In genomic region chr17:40350410-40351184, GRCh38 we compare ENCODE assay signal across 11 cellular contexts. TPM values are rescaled to one million over a fixed set of nuclear protein-coding genes. Genes with fewer than 3 reads are reported as not detected.
DNase-seq lines count a peak whose midpoint lies in the region; ATAC-seq and TF ChIP-seq lines count a peak whose summit lies in the region.
"Had no signal": no experiment of that assay in that cellular context is flagged by ENCODE, and none has a peak within 500 bp of the region (broad histone marks: within the 10 kb centered on the region; RNA-seq: fewer than 3 reads in every experiment).

No MANE protein-coding gene starts in this region.

- peaks cover 93% of the 10 kb centered on the region for H3K4me1 Mint-ChIP-seq in GM23338
- H3K4me1 Mint-ChIP-seq in nephron progenitor cell = peaks cover 96% of the 10 kb centered on the region
- peaks cover 48% of the 10 kb centered on the region for H3K4me1 Mint-ChIP-seq in activated T-cell treated with anti-CD3 and anti-CD28 coated beads, Interleukin-2, amount 50 U/mL, for 4 hours (ENCODE audit: low read depth)

- DNase-seq in GM23338 (ENCODE audit: low spot score) (peak; percentile 72), NCI-H2227 treated with DMSO at 0.1 percent for 48 hours (lab: John Stamatoyannopoulos, UW) (peak; percentile 94), nephron progenitor cell (peak; percentile 94), mucosa of gallbladder (ENCODE audit: low spot score) (no peak), iPS-NIHi11 (ENCODE audit: low spot score) (no peak)
- no peak for DNase-seq in effector memory CD4-positive, alpha-beta T cell
- DNase-seq in activated T-cell treated with anti-CD3 and anti-CD28 coated beads, Interleukin-2, amount 50 U/mL, for 4 hours = no peak
- DNase-seq: DMS153 had no signal

- H3K27ac ChIP-seq in GM23338 (ENCODE audit: low read depth) = no peak overlapping the region
- peak overlapping the region; percentile 23 for H3K27ac ChIP-seq in effector memory CD4-positive, alpha-beta T cell (ENCODE audit: insufficient read depth, low read length, poor library complexity, severe bottlenecking)

- no peaks in the 10 kb centered on the region for H3K79me2 ChIP-seq in GM23338 (replicated peaks; ENCODE audit: insufficient read depth)

- no peak for TF ChIP-seq POLR2A in GM18505 (IDR thresholded peaks at IDR 0.05; ENCODE audit: borderline replicate concordance, extremely low read depth, insufficient read depth, insufficient read length)

- H3K36me3 Mint-ChIP-seq in GM23338 (ENCODE audit: low read depth) = peaks cover 41% of the 10 kb centered on the region
- peaks cover 37% of the 10 kb centered on the region for H3K36me3 Mint-ChIP-seq in nephron progenitor cell (ENCODE audit: low read depth)
- H3K36me3 Mint-ChIP-seq in activated T-cell treated with anti-CD3 and anti-CD28 coated beads, Interleukin-2, amount 50 U/mL, for 4 hours (ENCODE audit: insufficient read depth) = peaks cover 11% of the 10 kb centered on the region

- TF ChIP-seq CTCF in GM23338 (conservative IDR thresholded peaks at IDR 0.05; ENCODE audit: low read depth in 2 of 2) = no peak
- no peak for TF ChIP-seq CTCF in nephron progenitor cell (IDR thresholded peaks at IDR 0.05)

- H3K9me3 Mint-ChIP-seq in GM23338 = no peaks in the 10 kb centered on the region
- H3K9me3 Mint-ChIP-seq in nephron progenitor cell = no peaks in the 10 kb centered on the region
- H3K9me3 Mint-ChIP-seq in activated T-cell treated with anti-CD3 and anti-CD28 coated beads, Interleukin-2, amount 50 U/mL, for 4 hours = no peaks in the 10 kb centered on the region

- no peak overlapping the region for H2AFZ ChIP-seq in GM23338

- H4K20me1 ChIP-seq in GM23338 (replicated peaks; ENCODE audit: insufficient read depth) = peaks cover 6% of the 10 kb centered on the region; the same call in 1 of the 2 replicates

- H3K4me1 ChIP-seq in GM23338 (ENCODE audit: insufficient read depth) = peaks cover 74% of the 10 kb centered on the region
- H3K4me1 ChIP-seq in effector memory CD4-positive, alpha-beta T cell (ENCODE audit: control insufficient read depth, insufficient read depth, low read length, poor library complexity, severe bottlenecking) = peaks cover 32% of the 10 kb centered on the region

- ATAC-seq in GM23338 (no peak), GM18505 (IDR thresholded peaks at IDR 0.05; ENCODE audit: unreplicated experiment) (no peak)
- ATAC-seq in activated T-cell treated with anti-CD3 and anti-CD28 coated beads, Interleukin-2, amount 50 U/mL, for 4 hours = no peak

- H3K4me3 ChIP-seq in GM23338 = peak overlapping the region; percentile 34; the same call in 1 of the 2 replicates
- H3K4me3 ChIP-seq in effector memory CD4-positive, alpha-beta T cell (ENCODE audit: insufficient read depth, low read depth, low read length, poor library complexity, severe bottlenecking) = no peak overlapping the region
- H3K4me3 ChIP-seq: smooth muscle cell had no signal

- H3K27me3 Mint-ChIP-seq in GM23338 (ENCODE audit: insufficient read depth, low read depth, poor library complexity) = peaks cover 44% of the 10 kb centered on the region
- H3K27me3 Mint-ChIP-seq in nephron progenitor cell (ENCODE audit: low read depth, poor library complexity) = no peaks in the 10 kb centered on the region
- H3K27me3 Mint-ChIP-seq in activated T-cell treated with anti-CD3 and anti-CD28 coated beads, Interleukin-2, amount 50 U/mL, for 4 hours (ENCODE audit: low read depth) = no peaks in the 10 kb centered on the region

- H3K4me2 ChIP-seq in GM23338 = peak overlapping the region; percentile 71
- H3K4me2 ChIP-seq: smooth muscle cell had no signal

- no peaks in the 10 kb centered on the region for H3K9me2 ChIP-seq in GM23338 (ENCODE audit: insufficient read depth)

- peak overlapping the region; percentile 29; the same call in 2 of the 3 replicates for H3K4me3 Mint-ChIP-seq in GM23338
- H3K4me3 Mint-ChIP-seq in nephron progenitor cell = peak overlapping the region; percentile 73
- H3K4me3 Mint-ChIP-seq in activated T-cell treated with anti-CD3 and anti-CD28 coated beads, Interleukin-2, amount 50 U/mL, for 4 hours = no peak overlapping the region

- H3K27ac Mint-ChIP-seq in GM23338 (no peak overlapping the region), nephron progenitor cell (peak overlapping the region; percentile 100)

- H3K27me3 ChIP-seq in GM23338 (ENCODE audit: insufficient read depth) = peaks cover 26% of the 10 kb centered on the region
- H3K27me3 ChIP-seq in effector memory CD4-positive, alpha-beta T cell (replicated peaks; ENCODE audit: control insufficient read depth, insufficient read depth, low read length, poor library complexity, severe bottlenecking) = no peaks in the 10 kb centered on the region

- H3F3A ChIP-seq in GM23338 (replicated peaks; ENCODE audit: low read depth) = peaks cover 13% of the 10 kb centered on the region

- no peaks in the 10 kb centered on the region for H3K9me3 ChIP-seq in effector memory CD4-positive, alpha-beta T cell (ENCODE audit: control insufficient read depth, low read length)

- H3K36me3 ChIP-seq in GM23338 (ENCODE audit: insufficient read depth) = no peaks in the 10 kb centered on the region
- H3K36me3 ChIP-seq in effector memory CD4-positive, alpha-beta T cell (ENCODE audit: control insufficient read depth, insufficient read depth, low read length) = peaks cover 70% of the 10 kb centered on the region

TF ChIP-seq in GM23338, 12 proteins besides CTCF, POLR2A, EP300 and RAD21:
- TF ChIP-seq POLR2AphosphoS5 (IDR thresholded peaks at IDR 0.05; ENCODE audit: low read depth) = no peak
- TF ChIP-seq CREB1 (CRISPR knock-in tag; IDR thresholded peaks at IDR 0.05; ENCODE audit: low read depth) = peak; percentile 52; the same call in 1 of the 2 replicates
TF ChIP-seq in GM23338: peak in this region for 1.

RNA-seq across cellular contexts. Expression of gene GJD3, which starts 13.9 kb away (rescaled TPM):
- 1.4 and 2.8 TPM in 2 replicates for total RNA-seq in GM23338 (2014; rRNA removed; shearing (Covaris generic))
- not detected in 2 replicates for polyA plus RNA-seq in GM23338 (2016; fragmentation: Nextera tagmentation; extraction: Ambion mirVana)
- 1.9 TPM for total RNA-seq in mucosa of gallbladder
- not detected for total RNA-seq in activated T-cell treated with anti-CD3 and anti-CD28 coated beads, Interleukin-2, amount 50 U/mL, for 4 hours
- total RNA-seq: smooth muscle cell, temporal lobe had no signal

RNA-seq across cellular contexts. Expression of gene RARA, which starts 41.6 kb away (rescaled TPM):
- total RNA-seq in GM23338 (2014; rRNA removed; shearing (Covaris generic)) = 15.9 and 17.8 TPM in 2 replicates
- 7.4 and 8.7 TPM in 2 replicates for polyA plus RNA-seq in GM23338 (2016; fragmentation: Nextera tagmentation; extraction: Ambion mirVana)
- total RNA-seq in mucosa of gallbladder = 39.4 TPM
- 10 to 100 TPM; 46.5 to 61.9 (median 48.7) TPM for total RNA-seq in activated T-cell treated with anti-CD3 and anti-CD28 coated beads, Interleukin-2, amount 50 U/mL, for 4 hours

Comparison
In these comparisons a context has a peak if more than half of its experiments do, and no peak if none do; other contexts are left out.
1. DNase-seq: peak in GM23338 (single experiment), NCI-H2227 treated with DMSO at 0.1 percent for 48 hours (single experiment) and nephron progenitor cell (single experiment); none in effector memory CD4-positive, alpha-beta T cell (0 of 3), mucosa of gallbladder (single experiment), activated T-cell treated with anti-CD3 and anti-CD28 coated beads, Interleukin-2, amount 50 U/mL, for 4 hours (single experiment) and iPS-NIHi11 (single experiment).